In the genomic region with DNA sequence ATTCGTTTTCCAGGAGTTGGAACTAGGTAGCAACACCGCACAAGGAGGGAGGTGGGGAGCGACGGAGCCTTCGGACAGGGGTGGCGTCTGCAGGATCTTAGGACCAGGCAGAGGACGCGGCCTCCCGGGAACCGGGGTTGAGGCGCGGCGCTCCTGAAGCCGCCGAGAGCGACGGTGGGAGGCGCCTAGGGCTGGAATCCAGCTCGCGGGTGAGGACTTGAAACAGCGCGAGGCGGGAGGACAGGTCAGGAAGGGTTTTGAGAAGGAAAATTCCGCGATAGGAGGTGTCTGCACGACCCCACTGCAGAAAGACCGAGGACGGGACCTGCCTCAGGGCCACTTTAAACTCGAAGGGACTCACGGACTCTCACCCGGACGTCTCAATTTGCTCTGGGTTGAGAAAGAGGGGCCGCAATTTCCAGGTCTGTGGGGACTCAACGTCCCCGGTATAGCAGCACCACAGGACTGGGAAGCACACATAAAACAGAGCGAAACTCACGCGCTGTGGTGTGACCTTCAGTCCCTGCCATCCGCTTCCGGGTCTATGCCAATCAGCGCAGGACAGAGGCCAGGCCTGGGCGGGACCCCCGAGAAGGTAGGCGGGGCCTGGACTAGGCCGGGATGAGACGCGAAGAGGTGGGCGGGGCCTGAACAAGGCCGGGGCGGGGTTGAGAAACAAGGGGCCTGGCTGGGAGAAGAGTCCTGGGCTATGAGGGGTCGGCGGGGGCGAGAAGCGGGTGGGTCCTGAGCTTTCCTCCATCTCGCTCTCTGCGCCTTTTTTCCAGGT, we compare ENCODE assay signal across 8 cellular contexts. TPM values are rescaled to one million over a fixed set of nuclear protein-coding genes. Genes with fewer than 3 reads are reported as not detected.
A peak's percentile ranks its signal among the peaks of the same experiment; 100 is the strongest.
DNase-seq lines count a peak whose midpoint lies in the region; ATAC-seq and TF ChIP-seq lines count a peak whose summit lies in the region.

TSS of gene ZNF320 (minus strand) at position 487 of the 787 bp plus-strand sequence. CDS start 7,380 bp downstream, outside the sequence.

- no peaks in the 10 kb centered on the region for H3K9me3 Mint-ChIP-seq in activated CD4-positive, alpha-beta memory T cell treated with anti-CD3 and anti-CD28 coated beads for 36 hours

- no peaks in the 10 kb centered on the region for H3K9me3 ChIP-seq in duodenal mucosa (ENCODE audit: control insufficient read depth in 1 of 2, low read length in 2 of 2)

- H3K27ac Mint-ChIP-seq in activated CD4-positive, alpha-beta memory T cell treated with anti-CD3 and anti-CD28 coated beads for 36 hours: peak within 1 kb of the TSS; percentile 88

- intact Hi-C loops in activated CD4-positive, alpha-beta memory T cell treated with anti-CD3 and anti-CD28 coated beads for 36 hours (cut with micrococcal nuclease): loop anchor here (2.0 kb wide), 1 partner anchor 65 kb away; the partner anchor contains the start of gene ZNF816

- no peaks in the 10 kb centered on the region for H3K27me3 ChIP-seq in duodenal mucosa (ENCODE audit: control insufficient read depth in 1 of 2, insufficient read depth in 2 of 2, low read length in 2 of 2)

- TF ChIP-seq POLR2A in GM18526 (IDR thresholded peaks at IDR 0.05; ENCODE audit: extremely low read depth, insufficient read length): peak; percentile 77

- peaks cover 0 to 10% of the 10 kb centered on the region in 2 donors for H3K4me1 ChIP-seq in duodenal mucosa (ENCODE audit: control insufficient read depth in 1 of 2, insufficient read depth in 2 of 2, low read length in 2 of 2)

- DNase-seq in NCI-H226: peak; percentile 89
- DNase-seq in activated CD4-positive, alpha-beta memory T cell treated with anti-CD3 and anti-CD28 coated beads for 36 hours: peak; percentile 96
- DNase-seq in lung microvascular endothelial cell (ENCODE audit: low read depth in 2 of 2): peak; percentile 95
- DNase-seq in stimulated activated CD4-positive, alpha-beta T cell treated with anti-CD3 and anti-CD28 coated beads, TNF-alpha, amount 100 ng/mL, for 4 hours (ENCODE audit: low read depth in 3 of 3): peak; percentile 73 to 86 (median 85)

- peak within 1 kb of the TSS; percentile 85 to 96 for H3K4me3 ChIP-seq in duodenal mucosa (ENCODE audit: low read depth in 1 of 2, low read length in 2 of 2)

- H3K36me3 Mint-ChIP-seq in activated CD4-positive, alpha-beta memory T cell treated with anti-CD3 and anti-CD28 coated beads for 36 hours: peaks cover 13% of the 10 kb centered on the region

- POLR2A ChIA-PET in activated CD4-positive, alpha-beta memory T cell treated with anti-CD3 and anti-CD28 coated beads for 36 hours (lab: Charles Lee): no interaction called here

- peak; percentile 91 for ATAC-seq in HG03095 (IDR thresholded peaks at IDR 0.05; ENCODE audit: unreplicated experiment)

- H3K9ac ChIP-seq in duodenal mucosa (ENCODE audit: low read depth in 1 of 2, low read length in 2 of 2): peak within 1 kb of the TSS; percentile 63 to 73

- H3K36me3 ChIP-seq in duodenal mucosa (ENCODE audit: control insufficient read depth in 1 of 2, insufficient read depth in 2 of 2, low read length in 2 of 2): peaks cover 0 to 14% of the 10 kb centered on the region in 2 donors

- H3K27me3 Mint-ChIP-seq in activated CD4-positive, alpha-beta memory T cell treated with anti-CD3 and anti-CD28 coated beads for 36 hours: no peaks in the 10 kb centered on the region

- CTCF ChIA-PET in activated CD4-positive, alpha-beta memory T cell treated with anti-CD3 and anti-CD28 coated beads for 36 hours (lab: Charles Lee): no interaction called here

- H3K4me3 Mint-ChIP-seq in activated CD4-positive, alpha-beta memory T cell treated with anti-CD3 and anti-CD28 coated beads for 36 hours: peak within 1 kb of the TSS; percentile 87

- TF ChIP-seq CTCF in 22Rv1 (IDR thresholded peaks at IDR 0.05): no peak

- H3K27ac ChIP-seq in 22Rv1 (peak within 1 kb of the TSS; percentile 97), duodenal mucosa (ENCODE audit: low read depth, low read length) (peak within 1 kb of the TSS; percentile 74)

- H3K4me1 Mint-ChIP-seq in activated CD4-positive, alpha-beta memory T cell treated with anti-CD3 and anti-CD28 coated beads for 36 hours (ENCODE audit: low read depth): peaks cover 11% of the 10 kb centered on the region

RNA-seq across cellular contexts. Expression of gene ZNF320, which starts in this region (rescaled TPM):
- total RNA-seq in activated CD4-positive, alpha-beta memory T cell treated with anti-CD3 and anti-CD28 coated beads for 36 hours: 1 to 10 TPM; 5.4 to 7.0 TPM
- total RNA-seq in lung microvascular endothelial cell: 5.0 and 8.5 TPM in 2 replicates

Comparison
In these comparisons a context has a peak if more than half of its experiments do, and no peak if none do; other contexts are left out.
1. Peak in every context shown above with its lines: DNase-seq, ATAC-seq, H3K4me3 ChIP-seq and H3K27ac ChIP-seq.